ENCODE assay signal across 8 cellular contexts in genomic region chr15:77419050-77419835, GRCh38. TPM values are rescaled to one million over a fixed set of nuclear protein-coding genes. Genes with fewer than 3 reads are reported as not detected.
A peak's percentile ranks its signal among the peaks of the same experiment; 100 is the strongest.
DNase-seq lines count a peak whose midpoint lies in the region; ATAC-seq and TF ChIP-seq lines count a peak whose summit lies in the region.

No MANE protein-coding gene starts in this region.

- no peak for TF ChIP-seq EP300 in esophagus muscularis mucosa (IDR thresholded peaks at IDR 0.05)

- DNase-seq in DND-41: peak; percentile 36
- DNase-seq in MM.1S: peak; percentile 34
- peak; percentile 51 for DNase-seq in activated T-cell treated with anti-CD3 and anti-CD28 coated beads for 48 hours (ENCODE audit: low read depth)
- no peak for DNase-seq in esophagus muscularis mucosa (ENCODE audit: extremely low spot score)
- DNase-seq in naive B cell: peak; percentile 14
- peak in 4 of 6 experiments; percentile 6 to 46 (median 23) for DNase-seq in stimulated activated naive CD4-positive, alpha-beta T cell (lab: John Stamatoyannopoulos, UW)
- DNase-seq in NK-92 (lab: John Stamatoyannopoulos, UW; ENCODE audit: unreplicated experiment): no peak

- H4K20me1 ChIP-seq in DND-41 (ENCODE audit: insufficient read depth, low read length) (peaks cover 10% of the 10 kb centered on the region; the same call in 1 of the 2 replicates), MM.1S (ENCODE audit: insufficient read depth, low read length) (0 out of 2 replicates have a peak, but pooled peaks cover 6% of the 10 kb centered on the region)

- no peaks in the 10 kb centered on the region for H3K27me3 Mint-ChIP-seq in naive B cell

- peaks cover 24 to 45% (median 42%) of the 10 kb centered on the region in 3 donors for H3K4me1 Mint-ChIP-seq in naive B cell

- H3K9me2 ChIP-seq in MM.1S (replicated peaks; ENCODE audit: insufficient read depth, low read length): no peaks in the 10 kb centered on the region

- peaks cover 49% of the 10 kb centered on the region for H3K4me1 ChIP-seq in DND-41 (ENCODE audit: insufficient read depth, low read length)
- peaks cover 17% of the 10 kb centered on the region for H3K4me1 ChIP-seq in MM.1S (ENCODE audit: low read length)
- peaks cover 40 to 72% (median 65%) of the 10 kb centered on the region in 4 donors for H3K4me1 ChIP-seq in esophagus muscularis mucosa

- H3K36me3 ChIP-seq in DND-41 (ENCODE audit: insufficient read depth, low read length): no peaks in the 10 kb centered on the region; the same call in 1 of the 2 replicates
- no peaks in the 10 kb centered on the region for H3K36me3 ChIP-seq in MM.1S (replicated peaks; ENCODE audit: insufficient read depth, low read length)
- no peaks in the 10 kb centered on the region for H3K36me3 ChIP-seq in esophagus muscularis mucosa

- ATAC-seq in DND-41 (ENCODE audit: insufficient read depth, low read depth) (peak; percentile 6; the same call in 1 of the 3 replicates), GM21717 (IDR thresholded peaks at IDR 0.05; ENCODE audit: unreplicated experiment) (peak; percentile 21), naive B cell (ENCODE audit: low read depth in 2 of 2) (no peak)

- H2AFZ ChIP-seq in DND-41 (ENCODE audit: low read depth, low read length): peak overlapping the region; percentile 84
- H2AFZ ChIP-seq in MM.1S (ENCODE audit: low read length): peak overlapping the region; percentile 35

- H3K27me3 ChIP-seq in DND-41 (ENCODE audit: insufficient read depth, low read length, poor library complexity) (no peaks in the 10 kb centered on the region), MM.1S (replicated peaks; ENCODE audit: insufficient read depth, low read length) (no peaks in the 10 kb centered on the region), esophagus muscularis mucosa (no peaks in the 10 kb centered on the region)

- no peaks in the 10 kb centered on the region for H3K36me3 Mint-ChIP-seq in naive B cell

- no peaks in the 10 kb centered on the region; the same call in 1 of the 2 replicates for H3F3A ChIP-seq in MM.1S (ENCODE audit: insufficient read depth, low read length)

- TF ChIP-seq POLR2A in esophagus muscularis mucosa (IDR thresholded peaks at IDR 0.05; ENCODE audit: low read depth): no peak

- peak overlapping the region; percentile 93 to 100 (median 98) for H3K4me3 Mint-ChIP-seq in naive B cell

- under 1% methylated on average over 32 of the region's 71 CpGs for WGBS in esophagus muscularis mucosa

- peak overlapping the region; percentile 68 for H3K4me2 ChIP-seq in DND-41 (ENCODE audit: insufficient read depth, low read length)
- H3K4me2 ChIP-seq in MM.1S (ENCODE audit: low read depth, low read length): peak overlapping the region; percentile 78

- TF ChIP-seq CTCF in DND-41 (IDR thresholded peaks at IDR 0.05; ENCODE audit: borderline replicate concordance, extremely low read depth, low read length, poor library complexity, severe bottlenecking) (peak; percentile 48), MM.1S (IDR thresholded peaks at IDR 0.05; ENCODE audit: low read length) (peak; percentile 19; the same call in 1 of the 2 replicates), esophagus muscularis mucosa (IDR thresholded peaks at IDR 0.05) (peak in 2 of 3 experiments; percentile 31 to 41)

- intact Hi-C loops in esophagus muscularis mucosa (cut with DNase I): loop anchor here (2.0 kb wide), 1 partner anchor 78 kb away; no protein-coding TSS in a partner anchor

- H3K79me2 ChIP-seq in DND-41 (ENCODE audit: insufficient read depth, low read length) (peaks cover 83% of the 10 kb centered on the region), MM.1S (ENCODE audit: low read length) (peaks cover 85% of the 10 kb centered on the region)

- peak overlapping the region; percentile 90 to 99 (median 94) for H3K27ac Mint-ChIP-seq in naive B cell

- H3K9me3 ChIP-seq in DND-41 (ENCODE audit: insufficient read depth, low read length, severe bottlenecking) (no peaks in the 10 kb centered on the region), MM.1S (replicated peaks; ENCODE audit: insufficient read depth, low read length) (no peaks in the 10 kb centered on the region), esophagus muscularis mucosa (no peaks in the 10 kb centered on the region)

- H3K27ac ChIP-seq in DND-41 (ENCODE audit: low read length) (peak overlapping the region; percentile 34), MM.1S (ENCODE audit: low read length) (peak overlapping the region; percentile 60; the same call in 1 of the 2 replicates), esophagus muscularis mucosa (replicated peaks in 1 of 4) (peak overlapping the region; percentile 87 to 90 (median 90))

- no peaks in the 10 kb centered on the region for H3K9me3 Mint-ChIP-seq in naive B cell

- H3K9ac ChIP-seq in DND-41 (ENCODE audit: low read depth, low read length) (peak overlapping the region; percentile 66), MM.1S (ENCODE audit: low read length) (peak overlapping the region; percentile 85)

- peak overlapping the region; percentile 48 to 81; a peak in 3 of 4 replicates for H3K4me3 ChIP-seq in DND-41 (ENCODE audit: low read depth in 1 of 2, low read length in 2 of 2)
- peak overlapping the region; percentile 90 for H3K4me3 ChIP-seq in MM.1S (ENCODE audit: low read length)
- H3K4me3 ChIP-seq in esophagus muscularis mucosa: peak overlapping the region; percentile 85 to 94 (median 92)

RNA-seq across cellular contexts. Expression of gene PEAK1, which starts 0.7 kb away (rescaled TPM):
- total RNA-seq in esophagus muscularis mucosa: 100 to 1,000 TPM in 2 of 4 donors, 10 to 100 TPM in 2; 91.8 to 170 (median 123) TPM
- polyA plus RNA-seq in naive B cell (ENCODE audit: low read depth in 6 of 6): 1 to 10 TPM in 5 of 6 donors, not detected in 1; 3.4 to 6.2 (median 4.2) TPM

RNA-seq across cellular contexts. Expression of gene HMG20A, which starts 1.4 kb away (rescaled TPM):
- 10 to 100 TPM; 20.7 to 42.2 (median 31.2) TPM for total RNA-seq in esophagus muscularis mucosa
- 10 to 100 TPM; 32.4 to 55.8 (median 41.0) TPM for polyA plus RNA-seq in naive B cell (ENCODE audit: low read depth in 6 of 6)

Comparison
In these comparisons a context has a peak if more than half of its experiments do, and no peak if none do; other contexts are left out.
1. ATAC-seq: peak in DND-41 (single experiment) and GM21717 (single experiment); none in naive B cell (0 of 2).
2. DNase-seq: peak in DND-41 (single experiment), MM.1S (single experiment), activated T-cell treated with anti-CD3 and anti-CD28 coated beads for 48 hours (single experiment), naive B cell (single experiment) and stimulated activated naive CD4-positive, alpha-beta T cell (4 of 6); none in esophagus muscularis mucosa (single experiment) and NK-92 (single experiment).
3. H3K27ac ChIP-seq: peak in every context shown above with its lines; median percentile 90 in esophagus muscularis mucosa; 60 in MM.1S; 34 in DND-41.
4. Peak in every context shown above with its lines, with median percentiles within 50 percentile points of each other: H3K4me3 ChIP-seq and CTCF ChIP-seq.